ENCODE assay signal across 10 cellular contexts in genomic region chr1:34175737-34176136, GRCh38. TPM values are rescaled to one million over a fixed set of nuclear protein-coding genes. Genes with fewer than 3 reads are reported as not detected.
"Had no signal": no experiment of that assay in that cellular context is flagged by ENCODE, and none has a peak within 500 bp of the region (broad histone marks: within the 10 kb centered on the region; RNA-seq: fewer than 3 reads in every experiment).

No MANE protein-coding gene starts in this region.

- H3K9me3 Mint-ChIP-seq: H9 had no signal

- H3K4me3 Mint-ChIP-seq: H9, HFFc6 had no signal

- FAIRE-seq: H1, H54 had no signal

- H3K4me3 ChIP-seq: GM23248 had no signal

- H3K27ac ChIP-seq: GM23248, HL-60, KMS-11 had no signal

- H2AFZ ChIP-seq: GM23248 had no signal

- H3K27ac Mint-ChIP-seq: H9, HFFc6 had no signal

- H3K9ac ChIP-seq: GM23248, KMS-11 had no signal

- H3K4me2 ChIP-seq: KMS-11 had no signal

- DNase-seq: GM23248, H9, HCEC 1CT, HFFc6, IMR-90, KBM-7 had no signal

RNA-seq across cellular contexts. Expression of gene C1orf94, which starts 1.0 kb away (rescaled TPM):
- total RNA-seq: GM23248, HFFc6, IMR-90 had no signal
- polyA plus RNA-seq: GM23248, IMR-90 had no signal
